19 cellular contexts compared by ENCODE assay signal in genomic region chr4:89072921-89073320, GRCh38.
"Had no signal": no experiment of that assay in that cellular context is flagged by ENCODE, and none has a peak within 500 bp of the region (broad histone marks: within the 10 kb centered on the region; RNA-seq: fewer than 3 reads in every experiment).

No MANE protein-coding gene starts in this region.

- DNase-seq: activated CD4-positive, alpha-beta T cell treated with anti-CD3 and anti-CD28 coated beads, Interleukin-2, amount 10 ng/mL, durations not matched to agents 7 days and 5 days; activated CD8-positive, alpha-beta T cell treated with anti-CD3 and anti-CD28 coated beads, Interleukin-2, amount 10 ng/mL, durations not matched to agents 7 days and 5 days; activated naive CD4-positive, alpha-beta T cell treated with Interleukin-2 at 50 U/mL for 16 hours; activated naive CD8-positive, alpha-beta T cell treated with anti-CD3 and anti-CD28 coated beads, Interleukin-2, amount 10 ng/mL, durations not matched to agents 7 days and 5 days; activated T-cell treated with anti-CD3 and anti-CD28 coated beads, Interleukin-2, amount 50 U/mL, for 24 hours; amygdala; caudate nucleus; effector memory CD8-positive, alpha-beta T cell; esophagus squamous epithelium; immature natural killer cell; kidney glomerular epithelial cell; left ventricle myocardium superior; naive B cell; psoas muscle; right cardiac atrium; stimulated activated CD4-positive, alpha-beta T cell treated with anti-CD3 and anti-CD28 coated beads, Interleukin-4, amount 100 ng/mL, for 1 hour; stimulated activated naive CD8-positive, alpha-beta T cell treated with anti-CD3 and anti-CD28 coated beads, Interleukin-15, amount 100 ng/mL, for 72 hours; transverse colon had no signal

- ATAC-seq: activated CD4-positive, CD25-positive, alpha-beta regulatory T cell treated with anti-CD3 and anti-CD28 coated beads, Interleukin-2, amount 50 U/mL, for 24 hours; activated CD8-positive, alpha-beta T cell treated with anti-CD3 and anti-CD28 coated beads, Interleukin-2, amount 10 ng/mL, durations not matched to agents 7 days and 5 days; effector memory CD8-positive, alpha-beta T cell; left ventricle myocardium superior; psoas muscle; right cardiac atrium had no signal
